Comparison of ENCODE assay signal across 7 cellular contexts in genomic region chr22:46087816-46088277, GRCh38.
DNase-seq lines count a peak whose midpoint lies in the region; FAIRE-seq and TF ChIP-seq lines count a peak whose summit lies in the region.

No MANE protein-coding gene starts in this region.

- H3K4me1 Mint-ChIP-seq in MCF 10A (ENCODE audit: insufficient read depth, unreplicated experiment) = peaks cover 40% of the 10 kb centered on the region

- FAIRE-seq in GM12891 (lab: Jason Lieb, UNC) = no peak

- H3K4me1 ChIP-seq in tibial artery (peaks cover 20 to 100% (median 99%) of the 10 kb centered on the region in 4 donors), PC-9 (replicated peaks; ENCODE audit: insufficient read depth) (peaks cover 30% of the 10 kb centered on the region)

- CTCF ChIA-PET in MCF 10A (lab: Yijun Ruan, JAX) (interaction anchor here (0.6 to 1.9 kb wide), 6 partner anchors 10 to 83 kb away, joined by 3 to 14 read pairs (median 4); no protein-coding TSS in a partner anchor), PC-9 (lab: Charles Lee) (interaction anchor here (0.7 kb wide), 1 partner anchor 227 kb away, joined by 3 read pairs; no protein-coding TSS in a partner anchor)

- H3F3A ChIP-seq in PC-9 (ENCODE audit: insufficient read depth, low read depth) = peaks cover 29% of the 10 kb centered on the region; the same call in 1 of the 2 replicates

- no peaks in the 10 kb centered on the region for H3K9me2 ChIP-seq in PC-9 (ENCODE audit: insufficient read depth)

- BruUV-seq in MCF 10A (replicated peaks; lab: Mats Ljungman, UMichigan) (no TSS peak), PC-9 (replicated peaks; lab: Mats Ljungman, UMichigan) (no TSS peak)

- TF ChIP-seq CTCF in MCF 10A (IDR thresholded peaks at IDR 0.05; ENCODE audit: unreplicated experiment) (no peak), tibial artery (IDR thresholded peaks at IDR 0.05) (peak in 1 of 2 experiments; percentile 27), PC-9 (conservative IDR thresholded peaks at IDR 0.05) (no peak)

- H3K27ac ChIP-seq in tibial artery (peak overlapping the region; percentile 97 to 99), PC-9 (no peak overlapping the region)

- POLR2A ChIA-PET in MCF 10A (lab: Yijun Ruan, JAX) = interaction anchor here (0.6 to 11.7 kb wide), 13 partner anchors 11 to 214 kb away, joined by 3 to 456 read pairs (median 4); no protein-coding TSS in a partner anchor
- POLR2A ChIA-PET in PC-9 (lab: Charles Lee; ENCODE audit: unreplicated experiment) = no interaction called here

- DNase-seq in NCI-H1436 (lab: John Stamatoyannopoulos, UW) (peak; percentile 79), MCF 10A (ENCODE audit: unreplicated experiment) (peak; percentile 84), left kidney (ENCODE audit: low read depth, low spot score) (peak; percentile 87), tibial artery (peak; percentile 93 to 98), PC-9 (no peak), GM12891 (ENCODE audit: insufficient read length, low spot score) (no peak)
- DNase-seq in stimulated activated CD4-positive, alpha-beta T cell treated with anti-CD3 and anti-CD28 coated beads, Interleukin-4, amount 100 ng/mL, for 24 hours = no peak

- H3K9me3 Mint-ChIP-seq in MCF 10A (ENCODE audit: unreplicated experiment) = no peaks in the 10 kb centered on the region

- H3K27me3 ChIP-seq in tibial artery (no peaks in the 10 kb centered on the region), PC-9 (ENCODE audit: insufficient read depth, low read depth) (no peaks in the 10 kb centered on the region)

- H3K4me3 Mint-ChIP-seq in MCF 10A (ENCODE audit: unreplicated experiment) = peak overlapping the region; percentile 96

- peaks cover 94% of the 10 kb centered on the region for H3K36me3 Mint-ChIP-seq in MCF 10A (ENCODE audit: insufficient read depth, unreplicated experiment)

- no peaks in the 10 kb centered on the region for H3K27me3 Mint-ChIP-seq in MCF 10A (ENCODE audit: insufficient read depth, unreplicated experiment)

- H3K36me3 ChIP-seq in tibial artery (peaks cover 0 to 30% (median 7%) of the 10 kb centered on the region in 3 donors), PC-9 (ENCODE audit: low read depth) (no peaks in the 10 kb centered on the region)

- H3K9me3 ChIP-seq in tibial artery = no peaks in the 10 kb centered on the region
- H3K9me3 ChIP-seq in PC-9 (ENCODE audit: insufficient read depth, low read depth) = no peaks in the 10 kb centered on the region

- H3K4me3 ChIP-seq in tibial artery (peak overlapping the region; percentile 27 to 40), PC-9 (no peak overlapping the region)

- intact Hi-C loops in MCF 10A (cut with micrococcal nuclease) (loop anchor here (1.0 kb wide), 1 partner anchor 27 kb away; no protein-coding TSS in a partner anchor), tibial artery (cut with DNase I; ENCODE audit: low total_unique reads) (no loop called here), PC-9 (cut with micrococcal nuclease; ENCODE audit: unreplicated experiment) (no loop called here)

- peaks cover 93% of the 10 kb centered on the region for H3K79me2 ChIP-seq in PC-9 (ENCODE audit: low read depth)

- H3K4me2 ChIP-seq in PC-9 = no peak overlapping the region

- H2AFZ ChIP-seq in PC-9 = no peak overlapping the region

- peak overlapping the region; percentile 100 for H3K27ac Mint-ChIP-seq in MCF 10A (ENCODE audit: low read depth, unreplicated experiment)

- H4K20me1 ChIP-seq in PC-9 (ENCODE audit: insufficient read depth) = peaks cover 21% of the 10 kb centered on the region

- TF ChIP-seq POLR2A in GM12891 (IDR thresholded peaks at IDR 0.05; ENCODE audit: low read depth, low read length) = no peak

TF ChIP-seq in GM12891, 5 proteins besides CTCF, POLR2A, EP300 and RAD21:
- TF ChIP-seq SPI1 (IDR thresholded peaks at IDR 0.05; ENCODE audit: low read depth, low read length) (no peak), TAF1 (IDR thresholded peaks at IDR 0.05; ENCODE audit: low read depth, low read length) (no peak), POLR2AphosphoS5 (IDR thresholded peaks at IDR 0.05; ENCODE audit: low read depth, low read length) (no peak), PAX5 (IDR thresholded peaks at IDR 0.05; ENCODE audit: insufficient read depth, low read length, severe bottlenecking) (no peak), POU2F2 (IDR thresholded peaks at IDR 0.05; ENCODE audit: low read depth, low read length) (no peak)

Comparison
In these comparisons a context has a peak if more than half of its experiments do, and no peak if none do; other contexts are left out.
1. DNase-seq: peak in NCI-H1436 (single experiment), MCF 10A (single experiment), left kidney (single experiment) and tibial artery (2 of 2); none in stimulated activated CD4-positive, alpha-beta T cell treated with anti-CD3 and anti-CD28 coated beads, Interleukin-4, amount 100 ng/mL, for 24 hours (single experiment), PC-9 (0 of 2) and GM12891 (single experiment).